1 cellular context compared by ENCODE assay signal in genomic region chr4:17095771-17096170, GRCh38.
TF ChIP-seq lines count a peak whose summit lies in the region.

No MANE protein-coding gene starts in this region.

TF ChIP-seq in GM23338, 12 proteins besides CTCF, POLR2A, EP300 and RAD21 (continued from another document):
- TF ChIP-seq ZNF462 (CRISPR knock-in tag; IDR thresholded peaks at IDR 0.05) (no peak), ZNF114 (CRISPR knock-in tag; IDR thresholded peaks at IDR 0.05) (no peak), CREB1 (CRISPR knock-in tag; IDR thresholded peaks at IDR 0.05; ENCODE audit: low read depth) (no peak), EZH2phosphoT487 (IDR thresholded peaks at IDR 0.05; ENCODE audit: unreplicated experiment) (no peak), POLR2AphosphoS5 (IDR thresholded peaks at IDR 0.05; ENCODE audit: low read depth) (no peak), NANOG (IDR thresholded peaks at IDR 0.05; ENCODE audit: borderline replicate concordance) (no peak)
